In genomic region chr16:23801387-23801786, GRCh38 we compare ENCODE assay signal across 8 cellular contexts. TPM values are rescaled to one million over a fixed set of nuclear protein-coding genes. Genes with fewer than 3 reads are reported as not detected.
DNase-seq lines count a peak whose midpoint lies in the region; ATAC-seq and TF ChIP-seq lines count a peak whose summit lies in the region.

No MANE protein-coding gene starts in this region.

- TF ChIP-seq POLR2A in lower leg skin (IDR thresholded peaks at IDR 0.05): no peak

- H3K4me3 ChIP-seq in coronary artery (no peak overlapping the region), lower leg skin (ENCODE audit: low read depth, poor library complexity, severe bottlenecking) (no peak overlapping the region)

- ATAC-seq in HG03521 (IDR thresholded peaks at IDR 0.05; ENCODE audit: unreplicated experiment): no peak

- peaks cover 12% of the 10 kb centered on the region for H3K4me1 Mint-ChIP-seq in activated CD4-positive, alpha-beta T cell treated with anti-CD3 and anti-CD28 coated beads, Interleukin-2, amount 10 ng/mL, durations not matched to agents 24 days and 14 days

- peak; percentile 31 for TF ChIP-seq CTCF in coronary artery (IDR thresholded peaks at IDR 0.05)
- peak in 1 of 3 donors; percentile 51 for TF ChIP-seq CTCF in lower leg skin (IDR thresholded peaks at IDR 0.05)

- no peaks in the 10 kb centered on the region for H3K9me3 Mint-ChIP-seq in activated CD4-positive, alpha-beta T cell treated with anti-CD3 and anti-CD28 coated beads, Interleukin-2, amount 10 ng/mL, durations not matched to agents 24 days and 14 days

- no peaks in the 10 kb centered on the region for H3K36me3 Mint-ChIP-seq in activated CD4-positive, alpha-beta T cell treated with anti-CD3 and anti-CD28 coated beads, Interleukin-2, amount 10 ng/mL, durations not matched to agents 24 days and 14 days (ENCODE audit: low read depth)

- peak; percentile 43 for DNase-seq in NK-92 treated with Interleukin-12 subunit alpha and Interleukin-12 subunit beta, amount 100 ng/mL, for 24 hours (lab: John Stamatoyannopoulos, UW)
- DNase-seq in NK-92 (lab: John Stamatoyannopoulos, UW; ENCODE audit: unreplicated experiment) (no peak), NCI-H345 (lab: John Stamatoyannopoulos, UW) (peak; percentile 54), coronary artery (ENCODE audit: low spot score) (no peak), lower leg skin (ENCODE audit: low spot score in 2 of 2) (peak; percentile 59 to 90)
- DNase-seq in activated CD4-positive, alpha-beta T cell treated with anti-CD3 and anti-CD28 coated beads, Interleukin-2, amount 10 ng/mL, durations not matched to agents 24 days and 14 days: peak; percentile 92
- DNase-seq in stimulated activated CD4-positive, alpha-beta T cell treated with anti-CD3 and anti-CD28 coated beads, TNF-alpha, amount 100 ng/mL, for 4 hours (ENCODE audit: low read depth in 3 of 3): peak; percentile 46 to 68 (median 67)

- no peak overlapping the region for H3K27ac Mint-ChIP-seq in activated CD4-positive, alpha-beta T cell treated with anti-CD3 and anti-CD28 coated beads, Interleukin-2, amount 10 ng/mL, durations not matched to agents 24 days and 14 days

- intact Hi-C loops in activated CD4-positive, alpha-beta T cell treated with anti-CD3 and anti-CD28 coated beads, Interleukin-2, amount 10 ng/mL, durations not matched to agents 24 days and 14 days (cut with micrococcal nuclease): loop anchor here (1.0 to 10.0 kb wide), 4 partner anchors 41 to 703 kb away; no protein-coding TSS in a partner anchor
- intact Hi-C loops in lower leg skin (cut with DNase I; ENCODE audit: low total_unique reads): loop anchor here (10.0 kb wide), 1 partner anchor 47 kb away; the partner anchor contains the start of gene CHP2

- H3K27me3 Mint-ChIP-seq in activated CD4-positive, alpha-beta T cell treated with anti-CD3 and anti-CD28 coated beads, Interleukin-2, amount 10 ng/mL, durations not matched to agents 24 days and 14 days: peaks cover 11% of the 10 kb centered on the region

- H3K4me3 Mint-ChIP-seq in activated CD4-positive, alpha-beta T cell treated with anti-CD3 and anti-CD28 coated beads, Interleukin-2, amount 10 ng/mL, durations not matched to agents 24 days and 14 days: no peak overlapping the region

- 6 to 7% methylated on average over 4 of the region's 5 CpGs for WGBS in lower leg skin, 2 donors

- H3K27ac ChIP-seq in coronary artery: no peak overlapping the region

RNA-seq across cellular contexts. Expression of gene PRKCB, which starts 34.4 kb away (rescaled TPM):
- 79.9 and 84.2 TPM in 2 replicates for total RNA-seq in activated CD4-positive, alpha-beta T cell treated with anti-CD3 and anti-CD28 coated beads, Interleukin-2, amount 10 ng/mL, durations not matched to agents 24 days and 14 days
- total RNA-seq in lower leg skin: 10 to 100 TPM in 2 of 4 donors, 1 to 10 TPM in 2; 7.4 to 21.6 (median 12.9) TPM

RNA-seq across cellular contexts. Expression of gene CHP2, which starts 46.6 kb away (rescaled TPM):
- total RNA-seq in activated CD4-positive, alpha-beta T cell treated with anti-CD3 and anti-CD28 coated beads, Interleukin-2, amount 10 ng/mL, durations not matched to agents 24 days and 14 days: not detected in 2 replicates
- 100 to 1,000 TPM; 120 to 176 (median 134) TPM for total RNA-seq in lower leg skin

Comparison
In these comparisons a context has a peak if more than half of its experiments do, and no peak if none do; other contexts are left out.
1. DNase-seq: peak in NK-92 treated with Interleukin-12 subunit alpha and Interleukin-12 subunit beta, amount 100 ng/mL, for 24 hours (single experiment), NCI-H345 (single experiment), activated CD4-positive, alpha-beta T cell treated with anti-CD3 and anti-CD28 coated beads, Interleukin-2, amount 10 ng/mL, durations not matched to agents 24 days and 14 days (single experiment), lower leg skin (2 of 2) and stimulated activated CD4-positive, alpha-beta T cell treated with anti-CD3 and anti-CD28 coated beads, TNF-alpha, amount 100 ng/mL, for 4 hours (3 of 3); none in NK-92 (single experiment) and coronary artery (single experiment).
2. RNA of gene CHP2, which starts 46.6 kb away (total RNA-seq): 120 to 176 TPM in lower leg skin; not detected in activated CD4-positive, alpha-beta T cell treated with anti-CD3 and anti-CD28 coated beads, Interleukin-2, amount 10 ng/mL, durations not matched to agents 24 days and 14 days; every median in the first group is over 100 times any median in the second.